1 cellular context compared by ENCODE assay signal in the genomic region with DNA sequence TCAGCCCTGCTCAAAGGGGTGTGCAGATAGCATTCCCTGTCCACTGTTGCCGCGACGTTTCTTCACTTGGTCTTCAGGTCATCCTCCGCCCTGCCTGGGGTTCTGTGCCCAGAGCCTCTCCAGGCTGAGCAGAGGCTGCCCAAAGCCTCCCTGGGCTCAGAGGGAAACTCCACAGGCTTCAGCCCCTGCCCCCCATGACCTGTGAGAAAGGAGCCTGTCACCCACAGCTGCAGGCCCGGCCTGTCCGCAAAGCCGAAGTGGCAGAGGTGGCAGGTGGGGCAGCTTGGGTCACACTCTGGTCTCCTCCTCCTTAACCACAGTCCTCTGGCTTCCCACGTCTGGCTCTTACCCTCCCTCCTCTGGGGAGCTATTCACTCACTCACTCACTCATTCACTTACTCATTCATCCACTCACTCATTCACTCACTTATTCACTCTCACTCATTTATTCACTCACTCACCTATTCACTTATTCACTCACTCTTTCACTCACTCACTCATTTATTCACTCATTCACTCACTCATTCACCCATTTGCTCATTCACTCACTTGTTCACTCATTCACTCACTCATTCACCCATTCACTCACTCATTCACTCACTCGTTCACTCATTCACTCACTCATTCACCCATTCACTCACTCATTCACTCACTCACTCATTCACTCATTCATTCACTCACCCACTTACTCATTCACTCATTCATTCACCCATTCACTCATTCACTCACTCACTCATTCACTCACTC.
TF ChIP-seq lines count a peak whose summit lies in the region.

No MANE protein-coding gene starts in this region.

TF ChIP-seq in HepG2, 621 proteins besides CTCF, POLR2A, EP300 and RAD21 (continued from another document):
- TF ChIP-seq, protein P1, sequence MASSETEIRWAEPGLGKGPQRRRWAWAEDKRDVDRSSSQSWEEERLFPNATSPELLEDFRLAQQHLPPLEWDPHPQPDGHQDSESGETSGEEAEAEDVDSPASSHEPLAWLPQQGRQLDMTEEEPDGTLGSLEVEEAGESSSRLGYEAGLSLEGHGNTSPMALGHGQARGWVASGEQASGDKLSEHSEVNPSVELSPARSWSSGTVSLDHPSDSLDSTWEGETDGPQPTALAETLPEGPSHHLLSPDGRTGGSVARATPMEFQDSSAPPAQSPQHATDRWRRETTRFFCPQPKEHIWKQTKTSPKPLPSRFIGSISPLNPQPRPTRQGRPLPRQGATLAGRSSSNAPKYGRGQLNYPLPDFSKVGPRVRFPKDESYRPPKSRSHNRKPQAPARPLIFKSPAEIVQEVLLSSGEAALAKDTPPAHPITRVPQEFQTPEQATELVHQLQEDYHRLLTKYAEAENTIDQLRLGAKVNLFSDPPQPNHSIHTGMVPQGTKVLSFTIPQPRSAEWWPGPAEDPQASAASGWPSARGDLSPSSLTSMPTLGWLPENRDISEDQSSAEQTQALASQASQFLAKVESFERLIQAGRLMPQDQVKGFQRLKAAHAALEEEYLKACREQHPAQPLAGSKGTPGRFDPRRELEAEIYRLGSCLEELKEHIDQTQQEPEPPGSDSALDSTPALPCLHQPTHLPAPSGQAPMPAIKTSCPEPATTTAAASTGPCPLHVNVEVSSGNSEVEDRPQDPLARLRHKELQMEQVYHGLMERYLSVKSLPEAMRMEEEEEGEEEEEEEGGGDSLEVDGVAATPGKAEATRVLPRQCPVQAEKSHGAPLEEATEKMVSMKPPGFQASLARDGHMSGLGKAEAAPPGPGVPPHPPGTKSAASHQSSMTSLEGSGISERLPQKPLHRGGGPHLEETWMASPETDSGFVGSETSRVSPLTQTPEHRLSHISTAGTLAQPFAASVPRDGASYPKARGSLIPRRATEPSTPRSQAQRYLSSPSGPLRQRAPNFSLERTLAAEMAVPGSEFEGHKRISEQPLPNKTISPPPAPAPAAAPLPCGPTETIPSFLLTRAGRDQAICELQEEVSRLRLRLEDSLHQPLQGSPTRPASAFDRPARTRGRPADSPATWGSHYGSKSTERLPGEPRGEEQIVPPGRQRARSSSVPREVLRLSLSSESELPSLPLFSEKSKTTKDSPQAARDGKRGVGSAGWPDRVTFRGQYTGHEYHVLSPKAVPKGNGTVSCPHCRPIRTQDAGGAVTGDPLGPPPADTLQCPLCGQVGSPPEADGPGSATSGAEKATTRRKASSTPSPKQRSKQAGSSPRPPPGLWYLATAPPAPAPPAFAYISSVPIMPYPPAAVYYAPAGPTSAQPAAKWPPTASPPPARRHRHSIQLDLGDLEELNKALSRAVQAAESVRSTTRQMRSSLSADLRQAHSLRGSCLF (CRISPR knock-in tag; IDR thresholded peaks at IDR 0.05; ENCODE audit: borderline replicate concordance), result no peak
- no peak for TF ChIP-seq ZFP36L1 (CRISPR knock-in tag; IDR thresholded peaks at IDR 0.05)
- TF ChIP-seq, protein P2, sequence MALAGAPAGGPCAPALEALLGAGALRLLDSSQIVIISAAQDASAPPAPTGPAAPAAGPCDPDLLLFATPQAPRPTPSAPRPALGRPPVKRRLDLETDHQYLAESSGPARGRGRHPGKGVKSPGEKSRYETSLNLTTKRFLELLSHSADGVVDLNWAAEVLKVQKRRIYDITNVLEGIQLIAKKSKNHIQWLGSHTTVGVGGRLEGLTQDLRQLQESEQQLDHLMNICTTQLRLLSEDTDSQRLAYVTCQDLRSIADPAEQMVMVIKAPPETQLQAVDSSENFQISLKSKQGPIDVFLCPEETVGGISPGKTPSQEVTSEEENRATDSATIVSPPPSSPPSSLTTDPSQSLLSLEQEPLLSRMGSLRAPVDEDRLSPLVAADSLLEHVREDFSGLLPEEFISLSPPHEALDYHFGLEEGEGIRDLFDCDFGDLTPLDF (CRISPR knock-in tag; IDR thresholded peaks at IDR 0.05), result no peak
- TF ChIP-seq ZNF713 (CRISPR knock-in tag; IDR thresholded peaks at IDR 0.05), result no peak
- TF ChIP-seq, protein P3, sequence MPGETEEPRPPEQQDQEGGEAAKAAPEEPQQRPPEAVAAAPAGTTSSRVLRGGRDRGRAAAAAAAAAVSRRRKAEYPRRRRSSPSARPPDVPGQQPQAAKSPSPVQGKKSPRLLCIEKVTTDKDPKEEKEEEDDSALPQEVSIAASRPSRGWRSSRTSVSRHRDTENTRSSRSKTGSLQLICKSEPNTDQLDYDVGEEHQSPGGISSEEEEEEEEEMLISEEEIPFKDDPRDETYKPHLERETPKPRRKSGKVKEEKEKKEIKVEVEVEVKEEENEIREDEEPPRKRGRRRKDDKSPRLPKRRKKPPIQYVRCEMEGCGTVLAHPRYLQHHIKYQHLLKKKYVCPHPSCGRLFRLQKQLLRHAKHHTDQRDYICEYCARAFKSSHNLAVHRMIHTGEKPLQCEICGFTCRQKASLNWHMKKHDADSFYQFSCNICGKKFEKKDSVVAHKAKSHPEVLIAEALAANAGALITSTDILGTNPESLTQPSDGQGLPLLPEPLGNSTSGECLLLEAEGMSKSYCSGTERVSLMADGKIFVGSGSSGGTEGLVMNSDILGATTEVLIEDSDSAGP (CRISPR knock-in tag; IDR thresholded peaks at IDR 0.05; ENCODE audit: borderline replicate concordance), result 0 out of 2 replicates have a peak, but pooled peaks have one; percentile 20
- TF ChIP-seq ZNF296 (CRISPR knock-in tag; conservative IDR thresholded peaks at IDR 0.05), result no peak
- TF ChIP-seq, protein P4, sequence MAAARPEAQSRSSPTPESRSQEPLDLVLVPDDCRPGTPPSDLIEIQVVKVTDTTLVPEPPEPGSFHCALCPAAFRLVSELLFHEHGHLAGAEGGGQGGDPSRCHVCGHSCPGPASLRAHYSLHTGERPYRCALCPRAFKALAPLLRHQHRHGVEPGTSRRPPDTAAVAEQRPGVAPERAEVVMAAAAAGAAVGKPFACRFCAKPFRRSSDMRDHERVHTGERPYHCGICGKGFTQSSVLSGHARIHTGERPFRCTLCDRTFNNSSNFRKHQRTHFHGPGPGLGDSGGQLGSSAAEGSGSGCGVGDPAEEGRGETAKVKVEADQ (CRISPR knock-in tag; IDR thresholded peaks at IDR 0.05; ENCODE audit: borderline replicate concordance), result no peak
- no peak for TF ChIP-seq KDM1A (CRISPR knock-in tag; IDR thresholded peaks at IDR 0.05)
- peak; percentile 35; the same call in 1 of the 2 replicates for TF ChIP-seq ZFX (CRISPR knock-in tag; IDR thresholded peaks at IDR 0.05; ENCODE audit: low read depth)
- peak; percentile 61; the same call in 1 of the 2 replicates for TF ChIP-seq ZFY (CRISPR knock-in tag; IDR thresholded peaks at IDR 0.05)
- 0 out of 2 replicates have a peak, but pooled peaks have one; percentile 30 for TF ChIP-seq PITX1 (CRISPR knock-in tag; IDR thresholded peaks at IDR 0.05)
- 0 out of 2 replicates have a peak, but pooled peaks have one; percentile 52 for TF ChIP-seq MTA1 (CRISPR knock-in tag; IDR thresholded peaks at IDR 0.05; ENCODE audit: borderline replicate concordance)
- TF ChIP-seq ZNF350 (CRISPR knock-in tag; IDR thresholded peaks at IDR 0.05; ENCODE audit: borderline replicate concordance, low read depth), result 0 out of 2 replicates have a peak, but pooled peaks have one; percentile 33
- TF ChIP-seq, protein P5, sequence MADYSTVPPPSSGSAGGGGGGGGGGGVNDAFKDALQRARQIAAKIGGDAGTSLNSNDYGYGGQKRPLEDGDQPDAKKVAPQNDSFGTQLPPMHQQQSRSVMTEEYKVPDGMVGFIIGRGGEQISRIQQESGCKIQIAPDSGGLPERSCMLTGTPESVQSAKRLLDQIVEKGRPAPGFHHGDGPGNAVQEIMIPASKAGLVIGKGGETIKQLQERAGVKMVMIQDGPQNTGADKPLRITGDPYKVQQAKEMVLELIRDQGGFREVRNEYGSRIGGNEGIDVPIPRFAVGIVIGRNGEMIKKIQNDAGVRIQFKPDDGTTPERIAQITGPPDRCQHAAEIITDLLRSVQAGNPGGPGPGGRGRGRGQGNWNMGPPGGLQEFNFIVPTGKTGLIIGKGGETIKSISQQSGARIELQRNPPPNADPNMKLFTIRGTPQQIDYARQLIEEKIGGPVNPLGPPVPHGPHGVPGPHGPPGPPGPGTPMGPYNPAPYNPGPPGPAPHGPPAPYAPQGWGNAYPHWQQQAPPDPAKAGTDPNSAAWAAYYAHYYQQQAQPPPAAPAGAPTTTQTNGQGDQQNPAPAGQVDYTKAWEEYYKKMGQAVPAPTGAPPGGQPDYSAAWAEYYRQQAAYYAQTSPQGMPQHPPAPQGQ (CRISPR knock-in tag; IDR thresholded peaks at IDR 0.05; ENCODE audit: borderline replicate concordance), result no peak
- 0 out of 2 replicates have a peak, but pooled peaks have one; percentile 11 for TF ChIP-seq CBX5 (CRISPR knock-in tag; IDR thresholded peaks at IDR 0.05; ENCODE audit: borderline replicate concordance)
- peak; percentile 51; the same call in 1 of the 2 replicates for TF ChIP-seq KLF13 (CRISPR knock-in tag; IDR thresholded peaks at IDR 0.05)
- TF ChIP-seq, protein P6, sequence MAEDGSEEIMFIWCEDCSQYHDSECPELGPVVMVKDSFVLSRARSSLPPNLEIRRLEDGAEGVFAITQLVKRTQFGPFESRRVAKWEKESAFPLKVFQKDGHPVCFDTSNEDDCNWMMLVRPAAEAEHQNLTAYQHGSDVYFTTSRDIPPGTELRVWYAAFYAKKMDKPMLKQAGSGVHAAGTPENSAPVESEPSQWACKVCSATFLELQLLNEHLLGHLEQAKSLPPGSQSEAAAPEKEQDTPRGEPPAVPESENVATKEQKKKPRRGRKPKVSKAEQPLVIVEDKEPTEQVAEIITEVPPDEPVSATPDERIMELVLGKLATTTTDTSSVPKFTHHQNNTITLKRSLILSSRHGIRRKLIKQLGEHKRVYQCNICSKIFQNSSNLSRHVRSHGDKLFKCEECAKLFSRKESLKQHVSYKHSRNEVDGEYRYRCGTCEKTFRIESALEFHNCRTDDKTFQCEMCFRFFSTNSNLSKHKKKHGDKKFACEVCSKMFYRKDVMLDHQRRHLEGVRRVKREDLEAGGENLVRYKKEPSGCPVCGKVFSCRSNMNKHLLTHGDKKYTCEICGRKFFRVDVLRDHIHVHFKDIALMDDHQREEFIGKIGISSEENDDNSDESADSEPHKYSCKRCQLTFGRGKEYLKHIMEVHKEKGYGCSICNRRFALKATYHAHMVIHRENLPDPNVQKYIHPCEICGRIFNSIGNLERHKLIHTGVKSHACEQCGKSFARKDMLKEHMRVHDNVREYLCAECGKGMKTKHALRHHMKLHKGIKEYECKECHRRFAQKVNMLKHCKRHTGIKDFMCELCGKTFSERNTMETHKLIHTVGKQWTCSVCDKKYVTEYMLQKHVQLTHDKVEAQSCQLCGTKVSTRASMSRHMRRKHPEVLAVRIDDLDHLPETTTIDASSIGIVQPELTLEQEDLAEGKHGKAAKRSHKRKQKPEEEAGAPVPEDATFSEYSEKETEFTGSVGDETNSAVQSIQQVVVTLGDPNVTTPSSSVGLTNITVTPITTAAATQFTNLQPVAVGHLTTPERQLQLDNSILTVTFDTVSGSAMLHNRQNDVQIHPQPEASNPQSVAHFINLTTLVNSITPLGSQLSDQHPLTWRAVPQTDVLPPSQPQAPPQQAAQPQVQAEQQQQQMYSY (CRISPR knock-in tag; IDR thresholded peaks at IDR 0.05), result no peak
- TF ChIP-seq ZNF614 (CRISPR knock-in tag; IDR thresholded peaks at IDR 0.05; ENCODE audit: borderline replicate concordance), result no peak
- TF ChIP-seq, protein P7, sequence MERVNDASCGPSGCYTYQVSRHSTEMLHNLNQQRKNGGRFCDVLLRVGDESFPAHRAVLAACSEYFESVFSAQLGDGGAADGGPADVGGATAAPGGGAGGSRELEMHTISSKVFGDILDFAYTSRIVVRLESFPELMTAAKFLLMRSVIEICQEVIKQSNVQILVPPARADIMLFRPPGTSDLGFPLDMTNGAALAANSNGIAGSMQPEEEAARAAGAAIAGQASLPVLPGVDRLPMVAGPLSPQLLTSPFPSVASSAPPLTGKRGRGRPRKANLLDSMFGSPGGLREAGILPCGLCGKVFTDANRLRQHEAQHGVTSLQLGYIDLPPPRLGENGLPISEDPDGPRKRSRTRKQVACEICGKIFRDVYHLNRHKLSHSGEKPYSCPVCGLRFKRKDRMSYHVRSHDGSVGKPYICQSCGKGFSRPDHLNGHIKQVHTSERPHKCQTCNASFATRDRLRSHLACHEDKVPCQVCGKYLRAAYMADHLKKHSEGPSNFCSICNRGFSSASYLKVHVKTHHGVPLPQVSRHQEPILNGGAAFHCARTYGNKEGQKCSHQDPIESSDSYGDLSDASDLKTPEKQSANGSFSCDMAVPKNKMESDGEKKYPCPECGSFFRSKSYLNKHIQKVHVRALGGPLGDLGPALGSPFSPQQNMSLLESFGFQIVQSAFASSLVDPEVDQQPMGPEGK (CRISPR knock-in tag; IDR thresholded peaks at IDR 0.05), result 0 out of 2 replicates have a peak, but pooled peaks have one; percentile 19
- TF ChIP-seq, protein P8, sequence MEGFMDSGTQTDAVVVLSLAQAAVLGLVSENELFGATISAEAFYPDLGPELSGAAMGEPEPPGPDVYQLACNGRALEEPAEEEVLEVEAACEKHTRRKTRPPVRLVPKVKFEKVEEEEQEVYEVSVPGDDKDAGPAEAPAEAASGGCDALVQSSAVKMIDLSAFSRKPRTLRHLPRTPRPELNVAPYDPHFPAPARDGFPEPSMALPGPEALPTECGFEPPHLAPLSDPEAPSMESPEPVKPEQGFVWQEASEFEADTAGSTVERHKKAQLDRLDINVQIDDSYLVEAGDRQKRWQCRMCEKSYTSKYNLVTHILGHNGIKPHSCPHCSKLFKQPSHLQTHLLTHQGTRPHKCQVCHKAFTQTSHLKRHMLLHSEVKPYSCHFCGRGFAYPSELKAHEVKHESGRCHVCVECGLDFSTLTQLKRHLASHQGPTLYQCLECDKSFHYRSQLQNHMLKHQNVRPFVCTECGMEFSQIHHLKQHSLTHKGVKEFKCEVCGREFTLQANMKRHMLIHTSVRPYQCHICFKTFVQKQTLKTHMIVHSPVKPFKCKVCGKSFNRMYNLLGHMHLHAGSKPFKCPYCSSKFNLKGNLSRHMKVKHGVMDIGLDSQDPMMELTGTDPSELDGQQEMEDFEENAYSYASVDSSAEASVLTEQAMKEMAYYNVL (CRISPR knock-in tag; IDR thresholded peaks at IDR 0.05; ENCODE audit: borderline replicate concordance), result peak; percentile 67; the same call in 1 of the 2 replicates
- TF ChIP-seq SALL1 (CRISPR knock-in tag; IDR thresholded peaks at IDR 0.05), result peak; percentile 57; the same call in 1 of the 2 replicates
- TF ChIP-seq ZNF839 (CRISPR knock-in tag; IDR thresholded peaks at IDR 0.05; ENCODE audit: borderline replicate concordance), result peak; percentile 28; the same call in 1 of the 2 replicates
